23 cellular contexts compared by ENCODE assay signal in genomic region chr2:102058293-102058833, GRCh38.
A peak's percentile ranks its signal among the peaks of the same experiment; 100 is the strongest.
DNase-seq lines count a peak whose midpoint lies in the region; ATAC-seq, FAIRE-seq and TF ChIP-seq lines count a peak whose summit lies in the region.
"Had no signal": no experiment of that assay in that cellular context is flagged by ENCODE, and none has a peak within 500 bp of the region (broad histone marks: within the 10 kb centered on the region; RNA-seq: fewer than 3 reads in every experiment).

No MANE protein-coding gene starts in this region.

- H3K4me3 ChIP-seq in IMR-90 (ENCODE audit: insufficient read depth, low read depth, low read length) (no peak overlapping the region), K562 (no peak overlapping the region), lower lobe of right lung (no peak overlapping the region), suprapubic skin (no peak overlapping the region)
- H3K4me3 ChIP-seq: sigmoid colon had no signal

- POLR2A ChIA-PET in IMR-90 (lab: Charles Lee; ENCODE audit: unreplicated experiment) (no interaction called here), K562 (lab: Yijun Ruan, JAX) (no interaction called here)

- no peak for DNase-seq in IMR-90
- DNase-seq in K562 (ENCODE audit: extremely low read depth in 1 of 4, low spot score in 3 of 4), result no peak
- no peak for DNase-seq in lower lobe of right lung
- peak; percentile 32 to 48 for DNase-seq in suprapubic skin (ENCODE audit: low spot score in 2 of 2)
- DNase-seq in cerebellar nuclear complex (lab: John Stamatoyannopoulos, UW), result no peak
- no peak for DNase-seq in HK-2 (ENCODE audit: unreplicated experiment)
- DNase-seq: activated CD4-positive, alpha-beta T cell treated with anti-CD3 and anti-CD28 coated beads, Interleukin-2, amount 10 ng/mL, durations not matched to agents 24 days and 14 days; aorta; Calu3; DND-41; Karpas-422; natural killer cell; NCI-H1694 treated with DMSO at 0.1 percent for 48 hours; NCI-H2171 treated with DMSO at 0.1 percent for 48 hours; NCI-H524 treated with DMSO at 0.1 percent for 48 hours; sigmoid colon; stimulated activated naive CD8-positive, alpha-beta T cell treated with anti-CD3 and anti-CD28 coated beads, Interleukin-15, amount 100 ng/mL, for 72 hours; T-helper 2 cell had no signal

- peak overlapping the region; percentile 16; the same call in 1 of the 2 replicates for H2BK120ac ChIP-seq in IMR-90 (ENCODE audit: low read depth, low read length)

- no peaks in the 10 kb centered on the region for H3K36me3 ChIP-seq in IMR-90 (ENCODE audit: control insufficient read depth, insufficient read depth, low read length)
- no peaks in the 10 kb centered on the region for H3K36me3 ChIP-seq in K562 (ENCODE audit: control insufficient read depth, insufficient read depth, low read length)
- no peaks in the 10 kb centered on the region for H3K36me3 ChIP-seq in lower lobe of right lung
- H3K36me3 ChIP-seq in suprapubic skin, result no peaks in the 10 kb centered on the region
- H3K36me3 ChIP-seq: sigmoid colon had no signal

- H3K56ac ChIP-seq in IMR-90 (ENCODE audit: extremely low read depth, insufficient read depth, low read length), result no peak overlapping the region

- TF ChIP-seq CTCF in IMR-90 (conservative IDR thresholded peaks at IDR 0.05; ENCODE audit: low read depth, low read length) (no peak), K562 (IDR thresholded peaks at IDR 0.05 in 2 of 3, conservative IDR thresholded peaks at IDR 0.05 in 1 of 3; ENCODE audit: insufficient read depth in 2 of 3, low read depth in 1 of 3, low read length in 3 of 3) (no peak), lower lobe of right lung (IDR thresholded peaks at IDR 0.05) (no peak), suprapubic skin (IDR thresholded peaks at IDR 0.05) (no peak)

- 100% methylated on average over 2 of the region's 8 CpGs; no CpG with 5 or more reads in 1 of the 2 experiments for WGBS in IMR-90 (ENCODE audit: extremely low coverage in 2 of 2, insufficient read length in 1 of 2), 2 experiments
- WGBS in K562 (ENCODE audit: insufficient coverage, low coverage, missing lambda C conversion rate), result 56% methylated on average over 8 of the region's 8 CpGs
- WGBS in suprapubic skin, result 90% methylated on average over 8 of the region's 8 CpGs

- H3K9ac ChIP-seq in IMR-90 (ENCODE audit: low read depth, low read length), result no peak overlapping the region
- H3K9ac ChIP-seq in K562 (ENCODE audit: insufficient read depth in 1 of 2, low read depth in 2 of 2, low read length in 2 of 2), result peak overlapping the region in 1 of 2 experiments; percentile 53; a peak in 1 of 4 replicates

- no peak overlapping the region for H2BK5ac ChIP-seq in IMR-90 (ENCODE audit: low read depth, low read length, poor library complexity, severe bottlenecking)

- H3K23ac ChIP-seq in IMR-90 (ENCODE audit: low read depth, low read length), result no peak overlapping the region

- dilution Hi-C loops in IMR-90 (cut with HindIII; ENCODE audit: low sequenced_read_pairs, unreplicated experiment), result no loop called here

- no peak for TF ChIP-seq EP300 in K562 (IDR thresholded peaks at IDR 0.05; ENCODE audit: low read length)
- no peak for TF ChIP-seq EP300 in suprapubic skin (IDR thresholded peaks at IDR 0.05)

- H2AK9ac ChIP-seq in IMR-90 (replicated peaks; ENCODE audit: low read depth, low read length, poor library complexity), result peak overlapping the region; percentile 23

- TF ChIP-seq RAD21 in IMR-90 (IDR thresholded peaks at IDR 0.05; ENCODE audit: low read length) (no peak), K562 (CRISPR knock-in tag; conservative IDR thresholded peaks at IDR 0.05 in 1 of 2, IDR thresholded peaks at IDR 0.05 in 1 of 2) (no peak)

- H2BK15ac ChIP-seq in IMR-90 (ENCODE audit: low read depth, low read length), result no peak overlapping the region

- H3K79me1 ChIP-seq in IMR-90 (ENCODE audit: low read depth in 1 of 2, low read length in 2 of 2), result no peaks in the 10 kb centered on the region

- H2AK5ac ChIP-seq in IMR-90 (ENCODE audit: low read depth, low read length), result no peak overlapping the region

- in situ Hi-C loops in IMR-90 (cut with MboI; ENCODE audit: low sequenced_read_pairs) (no loop called here), K562 (cut with MboI) (no loop called here)

- H3K27me3 ChIP-seq in IMR-90 (ENCODE audit: control insufficient read depth, insufficient read depth, low read length), result no peaks in the 10 kb centered on the region
- H3K27me3 ChIP-seq in K562 (ENCODE audit: control insufficient read depth in 2 of 2, insufficient read depth in 2 of 2, low read length in 2 of 2), result no peaks in the 10 kb centered on the region
- no peaks in the 10 kb centered on the region for H3K27me3 ChIP-seq in lower lobe of right lung (ENCODE audit: low read depth)
- no peaks in the 10 kb centered on the region for H3K27me3 ChIP-seq in suprapubic skin
- H3K27me3 ChIP-seq: sigmoid colon had no signal

- intact Hi-C loops in IMR-90 (cut with micrococcal nuclease), result no loop called here
- intact Hi-C loops in K562 (cut with micrococcal nuclease), result no loop called here
- intact Hi-C loops in lower lobe of right lung (cut with DNase I), result no loop called here

- BruUV-seq in IMR-90 (replicated peaks; lab: Mats Ljungman, UMichigan) (no TSS peak), K562 (replicated peaks; lab: Mats Ljungman, UMichigan) (no TSS peak)

- peaks cover 17% of the 10 kb centered on the region for H3K4me1 ChIP-seq in IMR-90 (ENCODE audit: control insufficient read depth, insufficient read depth, low read length)
- H3K4me1 ChIP-seq in K562 (replicated peaks in 1 of 2; ENCODE audit: control insufficient read depth in 2 of 2, insufficient read depth in 2 of 2, low read length in 2 of 2), result peaks cover 12 to 46% of the 10 kb centered on the region in 2 experiments; a peak in 4 of 5 replicates
- peaks cover 73% of the 10 kb centered on the region for H3K4me1 ChIP-seq in lower lobe of right lung
- peaks cover 75% of the 10 kb centered on the region for H3K4me1 ChIP-seq in suprapubic skin

- no peak overlapping the region for H2BK20ac ChIP-seq in IMR-90 (ENCODE audit: low read depth, low read length)

- no peak overlapping the region for H3K18ac ChIP-seq in IMR-90 (ENCODE audit: low read depth, low read length)

- no peaks in the 10 kb centered on the region for H3K9me3 ChIP-seq in IMR-90 (ENCODE audit: control insufficient read depth, insufficient read depth, low read length)
- H3K9me3 ChIP-seq in K562 (replicated peaks; ENCODE audit: control insufficient read depth, insufficient read depth, low read depth, low read length), result no peaks in the 10 kb centered on the region
- no peaks in the 10 kb centered on the region for H3K9me3 ChIP-seq in lower lobe of right lung
- no peaks in the 10 kb centered on the region for H3K9me3 ChIP-seq in suprapubic skin
- H3K9me3 ChIP-seq: sigmoid colon had no signal

- H4K91ac ChIP-seq in IMR-90 (ENCODE audit: insufficient read depth, low read depth, low read length), result no peak overlapping the region

- H4K5ac ChIP-seq in IMR-90 (ENCODE audit: low read depth, low read length), result no peak overlapping the region; the same call in 1 of the 2 replicates

- TF ChIP-seq POLR2A in IMR-90 (IDR thresholded peaks at IDR 0.05; ENCODE audit: low read depth, low read length) (no peak), K562 (conservative IDR thresholded peaks at IDR 0.05) (no peak), suprapubic skin (IDR thresholded peaks at IDR 0.05) (no peak)

- H3K27ac ChIP-seq in IMR-90 (ENCODE audit: insufficient read depth, low read length) (no peak overlapping the region), K562 (ENCODE audit: extremely low read depth, low read depth, low read length) (no peak overlapping the region), lower lobe of right lung (peak overlapping the region; percentile 38), suprapubic skin (peak overlapping the region; percentile 78)
- H3K27ac ChIP-seq: C4-2B, VCaP had no signal

- no peaks in the 10 kb centered on the region for H3K79me2 ChIP-seq in K562 (ENCODE audit: control insufficient read depth, insufficient read depth, low read length)

- H3K4ac ChIP-seq in IMR-90 (ENCODE audit: low read depth, low read length), result no peak overlapping the region

- H3K14ac ChIP-seq in IMR-90 (replicated peaks; ENCODE audit: low read depth, low read length), result no peak overlapping the region

- CTCF ChIA-PET in IMR-90 (lab: Yijun Ruan, JAX) (interaction anchor here (1.0 kb wide), 1 partner anchor 26 kb away, joined by 3 read pairs; no protein-coding TSS in a partner anchor), K562 (lab: Yijun Ruan, JAX; ENCODE audit: low intra/inter-chr PET ratio) (no interaction called here)

- no peak overlapping the region for H2AFZ ChIP-seq in IMR-90 (replicated peaks; ENCODE audit: low read length, poor library complexity)
- H2AFZ ChIP-seq in K562 (ENCODE audit: low read depth, low read length), result peak overlapping the region; percentile 22; the same call in 1 of the 2 replicates

- ATAC-seq in IMR-90 (ENCODE audit: low read depth), result no peak
- no peak for ATAC-seq in K562
- ATAC-seq in lower lobe of right lung, result no peak
- no peak for ATAC-seq in GM19035 (IDR thresholded peaks at IDR 0.05; ENCODE audit: unreplicated experiment)
- ATAC-seq: natural killer cell, SK-N-SH treated with all-trans-retinoic acid at 6 μM for 48 hours had no signal

- H3K9me1 ChIP-seq in IMR-90 (ENCODE audit: insufficient read depth, low read length) (peaks cover 14% of the 10 kb centered on the region), K562 (ENCODE audit: control insufficient read depth, insufficient read depth, low read length) (no peaks in the 10 kb centered on the region)

- H3K4me2 ChIP-seq in IMR-90 (ENCODE audit: low read depth, low read length) (no peak overlapping the region), K562 (ENCODE audit: insufficient read depth, low read length) (no peak overlapping the region)

- no peak for FAIRE-seq in K562 (lab: Jason Lieb, UNC)
- FAIRE-seq: H1 had no signal

- no peak overlapping the region for H4K8ac ChIP-seq in IMR-90 (ENCODE audit: low read depth in 2 of 2, low read length in 2 of 2)

- H4K20me1 ChIP-seq in IMR-90 (ENCODE audit: insufficient read depth, low read length), result no peaks in the 10 kb centered on the region
- no peaks in the 10 kb centered on the region for H4K20me1 ChIP-seq in K562 (replicated peaks; ENCODE audit: control insufficient read depth, insufficient read depth, low read length)

TF ChIP-seq in IMR-90, 13 proteins besides CTCF, POLR2A, EP300 and RAD21 (continues in another document):
- TF ChIP-seq BHLHE40 (IDR thresholded peaks at IDR 0.05; ENCODE audit: low read depth, low read length) (no peak), NFE2L2 (IDR thresholded peaks at IDR 0.05; ENCODE audit: low read depth, low read length) (no peak), CEBPB (IDR thresholded peaks at IDR 0.05; ENCODE audit: low read depth, low read length) (no peak), RFX5 (IDR thresholded peaks at IDR 0.05; ENCODE audit: low read depth, low read length) (no peak), MAFK (IDR thresholded peaks at IDR 0.05; ENCODE audit: low read depth, low read length) (no peak)

Comparison
In these comparisons a context has a peak if more than half of its experiments do, and no peak if none do; other contexts are left out.
1. DNase-seq: peak in suprapubic skin (2 of 2); none in IMR-90 (single experiment), K562 (0 of 4), lower lobe of right lung (single experiment), cerebellar nuclear complex (0 of 2) and HK-2 (single experiment).
2. H3K27ac ChIP-seq: peak in lower lobe of right lung (single experiment) and suprapubic skin (single experiment); none in IMR-90 (single experiment) and K562 (single experiment).